ENCODE assay signal across 11 cellular contexts in genomic region chr17:5049314-5049819, GRCh38. TPM values are rescaled to one million over a fixed set of nuclear protein-coding genes. Genes with fewer than 3 reads are reported as not detected.
DNase-seq lines count a peak whose midpoint lies in the region; ATAC-seq and TF ChIP-seq lines count a peak whose summit lies in the region.
"Had no signal": no experiment of that assay in that cellular context is flagged by ENCODE, and none has a peak within 500 bp of the region (broad histone marks: within the 10 kb centered on the region; RNA-seq: fewer than 3 reads in every experiment).

No MANE protein-coding gene starts in this region.

- H3K4me1 Mint-ChIP-seq in activated naive CD8-positive, alpha-beta T cell (ENCODE audit: low read depth), result peaks cover 35% of the 10 kb centered on the region

- no peaks in the 10 kb centered on the region for H3K27me3 Mint-ChIP-seq in activated naive CD8-positive, alpha-beta T cell

- WGBS in thymus, result 72% methylated on average over 5 of the region's 5 CpGs
- 68 to 76% (median 72%) methylated on average over 5 of the region's 5 CpGs for WGBS in adrenal gland, 4 donors

- ATAC-seq in GM19455 (IDR thresholded peaks at IDR 0.05; ENCODE audit: unreplicated experiment), result no peak

- no peak for TF ChIP-seq CTCF in adrenal gland (IDR thresholded peaks at IDR 0.05)

- H3K36me3 ChIP-seq in mucosa of rectum (ENCODE audit: control insufficient read depth in 2 of 2, insufficient read depth in 2 of 2, low read length in 2 of 2), result no peaks in the 10 kb centered on the region
- H3K36me3 ChIP-seq in thymus (ENCODE audit: control insufficient read depth, insufficient read depth), result no peaks in the 10 kb centered on the region
- no peaks in the 10 kb centered on the region for H3K36me3 ChIP-seq in adrenal gland (replicated peaks in 1 of 2)

- H3K9me3 Mint-ChIP-seq in activated naive CD8-positive, alpha-beta T cell (ENCODE audit: low read depth), result no peaks in the 10 kb centered on the region

- no peak for TF ChIP-seq POLR2A in adrenal gland (IDR thresholded peaks at IDR 0.05)

- peaks cover 13 to 16% of the 10 kb centered on the region in 2 donors for H3K4me1 ChIP-seq in mucosa of rectum (ENCODE audit: control insufficient read depth in 2 of 2, insufficient read depth in 2 of 2, low read length in 2 of 2)
- no peaks in the 10 kb centered on the region for H3K4me1 ChIP-seq in thymus (ENCODE audit: control insufficient read depth, insufficient read depth, low read length)
- H3K4me1 ChIP-seq in adrenal gland (replicated peaks in 1 of 2), result no peaks in the 10 kb centered on the region

- peak overlapping the region; percentile 35 for H3K4me3 Mint-ChIP-seq in activated naive CD8-positive, alpha-beta T cell

- H3K27ac Mint-ChIP-seq in activated naive CD8-positive, alpha-beta T cell, result peak overlapping the region; percentile 50

- H3K4me3 ChIP-seq in mucosa of rectum (ENCODE audit: low read length in 2 of 2) (peak overlapping the region in 1 of 2 donors; percentile 3), thymus (ENCODE audit: low read length) (no peak overlapping the region), adrenal gland (no peak overlapping the region)

- intact Hi-C loops in adrenal gland (cut with DNase I), result no loop called here

- H3K9me3 ChIP-seq in mucosa of rectum (ENCODE audit: control insufficient read depth in 2 of 2, low read length in 2 of 2) (no peaks in the 10 kb centered on the region), thymus (ENCODE audit: control insufficient read depth) (no peaks in the 10 kb centered on the region), adrenal gland (replicated peaks in 1 of 3) (no peaks in the 10 kb centered on the region)

- H3K27ac ChIP-seq in mucosa of rectum (ENCODE audit: low read depth in 2 of 2, low read length in 2 of 2) (peak overlapping the region; percentile 60 to 74), thymus (ENCODE audit: low read depth) (peak overlapping the region; percentile 77), adrenal gland (no peak overlapping the region)

- DNase-seq in activated CD8-positive, alpha-beta memory T cell treated with anti-CD3 and anti-CD28 coated beads for 1 hour (ENCODE audit: extremely low read depth in 1 of 2, low read depth in 1 of 2), result peak; percentile 19 to 38
- no peak for DNase-seq in activated CD8-positive, alpha-beta memory T cell treated with anti-CD3 and anti-CD28 coated beads for 24 hours
- no peak for DNase-seq in SIG-M5 treated with dmso at 0.1 percent for 504 hours (lab: John Stamatoyannopoulos, UW; ENCODE audit: unreplicated experiment)
- DNase-seq in adrenal gland, result no peak
- DNase-seq: 8988T, SIG-M5 had no signal

- H3K9ac ChIP-seq in mucosa of rectum (ENCODE audit: low read depth in 1 of 2, low read length in 2 of 2), result no peak overlapping the region

- no peaks in the 10 kb centered on the region for H3K36me3 Mint-ChIP-seq in activated naive CD8-positive, alpha-beta T cell

- no peaks in the 10 kb centered on the region for H3K27me3 ChIP-seq in mucosa of rectum (ENCODE audit: control insufficient read depth in 2 of 2, insufficient read depth in 2 of 2, low read length in 2 of 2)
- no peaks in the 10 kb centered on the region for H3K27me3 ChIP-seq in thymus (ENCODE audit: control insufficient read depth, insufficient read depth)
- H3K27me3 ChIP-seq in adrenal gland, result no peaks in the 10 kb centered on the region

RNA-seq across cellular contexts. Expression of gene SLC52A1, which starts 14.1 kb away (rescaled TPM):
- polyA plus RNA-seq in thymus, result 0.96 TPM
- total RNA-seq in adrenal gland, result under 1 TPM in 1 of 8 donors, not detected in 7; 0.40 TPM
- polyA plus RNA-seq in adrenal gland, result under 1 TPM in 1 of 3 donors, not detected in 2; 0.24 TPM

RNA-seq across cellular contexts. Expression of gene ZFP3, which starts 28.9 kb away (rescaled TPM):
- 4.6 TPM for polyA plus RNA-seq in thymus
- 1 to 10 TPM; 2.9 to 6.9 (median 4.4) TPM for total RNA-seq in adrenal gland
- 1 to 10 TPM; 1.6 to 8.4 (median 1.8) TPM for polyA plus RNA-seq in adrenal gland

RNA-seq across cellular contexts. Expression of gene KIF1C, which starts 51.6 kb away (rescaled TPM):
- 15.4 TPM for polyA plus RNA-seq in thymus
- total RNA-seq in adrenal gland, result 10 to 100 TPM; 44.9 to 91.0 (median 62.6) TPM
- 10 to 100 TPM; 16.2 to 40.3 (median 36.9) TPM for polyA plus RNA-seq in adrenal gland

RNA-seq across cellular contexts. Expression of gene INCA1, which starts 52.0 kb away (rescaled TPM):
- polyA plus RNA-seq in thymus (1.5 TPM), adrenal gland (1 to 10 TPM; 1.2 to 6.2 (median 3.0) TPM)
- total RNA-seq in adrenal gland, result 1 to 10 TPM in 3 of 8 donors, under 1 TPM in 3, not detected in 2; 0.57 to 2.5 (median 1.2) TPM
- total RNA-seq: epithelial cell of proximal tubule had no signal

Comparison
In these comparisons a context has a peak if more than half of its experiments do, and no peak if none do; other contexts are left out.
1. DNase-seq: peak in activated CD8-positive, alpha-beta memory T cell treated with anti-CD3 and anti-CD28 coated beads for 1 hour (2 of 2); none in activated CD8-positive, alpha-beta memory T cell treated with anti-CD3 and anti-CD28 coated beads for 24 hours (single experiment), SIG-M5 treated with dmso at 0.1 percent for 504 hours (single experiment) and adrenal gland (0 of 7).
2. H3K27ac ChIP-seq: peak in mucosa of rectum (2 of 2) and thymus (single experiment); none in adrenal gland (0 of 5).